ENCODE assay signal across 17 cellular contexts in genomic region chr3:54710954-54711353, GRCh38.
DNase-seq lines count a peak whose midpoint lies in the region; ATAC-seq, FAIRE-seq and TF ChIP-seq lines count a peak whose summit lies in the region.
"Had no signal": no experiment of that assay in that cellular context is flagged by ENCODE, and none has a peak within 500 bp of the region (broad histone marks: within the 10 kb centered on the region; RNA-seq: fewer than 3 reads in every experiment).

No MANE protein-coding gene starts in this region.

- H2AFZ ChIP-seq in hepatocyte (no peak overlapping the region), PC-3 (ENCODE audit: low read length) (no peak overlapping the region)

- H3K9me3 ChIP-seq in HUES64 (ENCODE audit: insufficient read depth, low read depth, low read length) (no peaks in the 10 kb centered on the region), hepatocyte (ENCODE audit: low read depth) (no peaks in the 10 kb centered on the region), mucosa of rectum (ENCODE audit: control insufficient read depth in 2 of 2, low read length in 2 of 2) (no peaks in the 10 kb centered on the region), PC-3 (ENCODE audit: low read length) (no peaks in the 10 kb centered on the region; the same call in 1 of the 2 replicates)

- WGBS in HUES64: 93% methylated on average over 5 of the region's 5 CpGs
- 63% methylated on average over 5 of the region's 5 CpGs for WGBS in hepatocyte (ENCODE audit: low lambda C conversion rate, missing lambda C conversion rate)

- no peak overlapping the region for H3K9ac ChIP-seq in HUES64 (ENCODE audit: low read depth, low read length)
- H3K9ac ChIP-seq in mucosa of rectum (ENCODE audit: low read depth in 1 of 2, low read length in 2 of 2): no peak overlapping the region
- no peak overlapping the region for H3K9ac ChIP-seq in PC-3 (ENCODE audit: low read length)

- H3K36me3 ChIP-seq in HUES64 (ENCODE audit: insufficient read depth, low read length): no peaks in the 10 kb centered on the region
- no peaks in the 10 kb centered on the region for H3K36me3 ChIP-seq in hepatocyte (replicated peaks; ENCODE audit: insufficient read depth, low read depth)
- H3K36me3 ChIP-seq in mucosa of rectum (ENCODE audit: control insufficient read depth in 2 of 2, insufficient read depth in 2 of 2, low read length in 2 of 2): no peaks in the 10 kb centered on the region
- H3K36me3 ChIP-seq in PC-3 (ENCODE audit: low read depth, low read length): no peaks in the 10 kb centered on the region

- H3F3A ChIP-seq in PC-3 (ENCODE audit: low read length, unreplicated experiment): no peaks in the 10 kb centered on the region

- no TSS peak for BruUV-seq in PC-3 (replicated peaks; lab: Mats Ljungman, UMichigan)

- DNase-seq in DMS 273 (lab: John Stamatoyannopoulos, UW; ENCODE audit: unreplicated experiment): peak; percentile 49
- DNase-seq in DMS 273 treated with DMSO at 0.1 percent for 48 hours (lab: John Stamatoyannopoulos, UW): no peak
- no peak for DNase-seq in hepatocyte (ENCODE audit: low spot score)
- no peak for DNase-seq in PC-3
- DNase-seq in frontal cortex (ENCODE audit: low spot score in 2 of 2): no peak
- DNase-seq: CD8-positive, alpha-beta T cell; COR-L47; DMS53; GF-D8 had no signal

- H3K4me3 ChIP-seq in HUES64 (ENCODE audit: low read length) (no peak overlapping the region), hepatocyte (no peak overlapping the region), mucosa of rectum (ENCODE audit: low read length in 2 of 2) (peak overlapping the region in 1 of 2 donors; percentile 20), PC-3 (ENCODE audit: low read length) (no peak overlapping the region)

- no peaks in the 10 kb centered on the region for H3K79me2 ChIP-seq in hepatocyte
- no peaks in the 10 kb centered on the region for H3K79me2 ChIP-seq in PC-3 (ENCODE audit: low read length)

- no peak for FAIRE-seq in frontal cortex (lab: Jason Lieb, UNC)
- FAIRE-seq: D721Med, GM19239 had no signal

- H3K9me2 ChIP-seq in hepatocyte (replicated peaks; ENCODE audit: insufficient read depth) (no peaks in the 10 kb centered on the region), PC-3 (replicated peaks; ENCODE audit: low read length) (no peaks in the 10 kb centered on the region)

- H3K27ac ChIP-seq in HUES64 (ENCODE audit: low read depth, low read length) (peak overlapping the region; percentile 61; the same call in 1 of the 2 replicates), hepatocyte (no peak overlapping the region), mucosa of rectum (ENCODE audit: low read depth in 2 of 2, low read length in 2 of 2) (peak overlapping the region; percentile 6 to 29), PC-3 (ENCODE audit: low read length) (no peak overlapping the region)
- H3K27ac ChIP-seq: 22Rv1, HL-60 had no signal

- H3K27me3 ChIP-seq in HUES64 (ENCODE audit: insufficient read depth, low read length): no peaks in the 10 kb centered on the region
- no peaks in the 10 kb centered on the region for H3K27me3 ChIP-seq in hepatocyte
- no peaks in the 10 kb centered on the region for H3K27me3 ChIP-seq in mucosa of rectum (ENCODE audit: control insufficient read depth in 2 of 2, insufficient read depth in 2 of 2, low read length in 2 of 2)
- no peaks in the 10 kb centered on the region for H3K27me3 ChIP-seq in PC-3 (ENCODE audit: low read length)

- POLR2A ChIA-PET in PC-3 (lab: Charles Lee; ENCODE audit: unreplicated experiment): no interaction called here

- CTCF ChIA-PET in PC-3 (lab: Charles Lee): no interaction called here

- TF ChIP-seq CTCF in hepatocyte (IDR thresholded peaks at IDR 0.05; ENCODE audit: poor library complexity) (no peak), PC-3 (conservative IDR thresholded peaks at IDR 0.05; ENCODE audit: low read depth, low read length) (no peak)

- H4K20me1 ChIP-seq in hepatocyte (ENCODE audit: insufficient read depth, poor library complexity, severe bottlenecking) (no peaks in the 10 kb centered on the region), PC-3 (ENCODE audit: low read length) (no peaks in the 10 kb centered on the region)

- H3K4me2 ChIP-seq in hepatocyte: peak overlapping the region; percentile 3
- H3K4me2 ChIP-seq in PC-3 (ENCODE audit: low read length): no peak overlapping the region

- no peak for ATAC-seq in PC-3
- ATAC-seq in HG03108 (IDR thresholded peaks at IDR 0.05; ENCODE audit: unreplicated experiment): no peak
- ATAC-seq: CD8-positive, alpha-beta T cell; HCT116 had no signal

- intact Hi-C loops in PC-3 (cut with micrococcal nuclease): no loop called here

- H3K4me1 ChIP-seq in HUES64 (ENCODE audit: insufficient read depth, low read length) (peaks cover 25% of the 10 kb centered on the region), hepatocyte (ENCODE audit: insufficient read depth) (no peaks in the 10 kb centered on the region), mucosa of rectum (ENCODE audit: control insufficient read depth in 2 of 2, insufficient read depth in 2 of 2, low read length in 2 of 2) (peaks cover 4 to 8% of the 10 kb centered on the region in 2 donors), PC-3 (ENCODE audit: insufficient read depth, low read length) (no peaks in the 10 kb centered on the region)

Comparison
In these comparisons a context has a peak if more than half of its experiments do, and no peak if none do; other contexts are left out.
1. H3K27ac ChIP-seq: peak in HUES64 (single experiment) and mucosa of rectum (2 of 2); none in hepatocyte (single experiment) and PC-3 (single experiment).